In genomic region chr20:33899106-33899505, GRCh38 we compare ENCODE assay signal across 34 cellular contexts.
"Had no signal": no experiment of that assay in that cellular context is flagged by ENCODE, and none has a peak within 500 bp of the region (broad histone marks: within the 10 kb centered on the region; RNA-seq: fewer than 3 reads in every experiment).

No MANE protein-coding gene starts in this region.

- H3K27me3 ChIP-seq: brain microvascular endothelial cell, Peyer's patch had no signal

- DNase-seq: activated CD4-positive, alpha-beta memory T cell treated with anti-CD3 and anti-CD28 coated beads, Interleukin-2, amount 10 ng/mL, durations not matched to agents 7 days and 5 days; activated CD4-positive, alpha-beta T cell treated with anti-CD3 and anti-CD28 coated beads for 1 hour; activated CD4-positive, alpha-beta T cell treated with anti-CD3 and anti-CD28 coated beads for 48 hours; activated CD4-positive, CD25-positive, alpha-beta regulatory T cell; activated CD8-positive, alpha-beta memory T cell treated with anti-CD3 and anti-CD28 coated beads for 24 hours; activated CD8-positive, alpha-beta memory T cell treated with anti-CD3 and anti-CD28 coated beads, Interleukin-2, amount 10 ng/mL, durations not matched to agents 7 days and 5 days; activated CD8-positive, alpha-beta memory T cell treated with anti-CD3 and anti-CD28 coated beads, Interleukin-2, amount 50 U/mL, for 48 hours; activated effector memory CD4-positive, alpha-beta T cell treated with Interleukin-2 at 50 U/mL for 16 hours; activated naive CD4-positive, alpha-beta T cell treated with anti-CD3 and anti-CD28 coated beads, Interleukin-2, amount 10 ng/mL, durations not matched to agents 7 days and 5 days; activated naive CD8-positive, alpha-beta T cell treated with anti-CD3 and anti-CD28 coated beads, Interleukin-2, amount 50 U/mL, for 24 hours; activated T-cell treated with anti-CD3 and anti-CD28 coated beads, Interleukin-2, amount 50 U/mL, for 48 hours; brain microvascular endothelial cell; central memory CD4-positive, alpha-beta T cell; NCI-H1105; NCI-H1417 treated with DMSO at 0.1 percent for 48 hours; NCI-H1694; NCI-H1930; NCI-H2107; NCI-H2171; NCI-H446; NCI-H510A treated with DMSO at 0.1 percent for 48 hours; NCI-H526 treated with DMSO at 0.1 percent for 48 hours; NCI-H774; OCI-M1; Peyer's patch; RPMI8226; SIG-M5; T-helper 1 cell; T-helper 2 cell; T-helper 9 cell; WERI-Rb-1 had no signal

- H3K9me3 ChIP-seq: Peyer's patch had no signal

- ATAC-seq: activated CD8-positive, alpha-beta memory T cell treated with anti-CD3 and anti-CD28 coated beads, Interleukin-2, amount 10 ng/mL, durations not matched to agents 7 days and 5 days; activated naive CD8-positive, alpha-beta T cell treated with anti-CD3 and anti-CD28 coated beads, Interleukin-2, amount 50 U/mL, for 24 hours; Right ventricle myocardium inferior; SK-N-SH treated with all-trans-retinoic acid at 6 μM for 48 hours had no signal

- H3K4me3 ChIP-seq: Peyer's patch had no signal

- H3K27ac ChIP-seq: brain microvascular endothelial cell, KMS-11, Peyer's patch, WERI-Rb-1 had no signal

- H3K4me2 ChIP-seq: KMS-11 had no signal

- H3K4me1 ChIP-seq: Peyer's patch had no signal

- H3K9ac ChIP-seq: KMS-11 had no signal

- H3K36me3 ChIP-seq: brain microvascular endothelial cell, Peyer's patch, WERI-Rb-1 had no signal
